Comparison of ENCODE assay signal across 8 cellular contexts in genomic region chr1:150164769-150165168, GRCh38. TPM values are rescaled to one million over a fixed set of nuclear protein-coding genes. Genes with fewer than 3 reads are reported as not detected.
A peak's percentile ranks its signal among the peaks of the same experiment; 100 is the strongest.
DNase-seq lines count a peak whose midpoint lies in the region; ATAC-seq and TF ChIP-seq lines count a peak whose summit lies in the region.
"Had no signal": no experiment of that assay in that cellular context is flagged by ENCODE, and none has a peak within 500 bp of the region (broad histone marks: within the 10 kb centered on the region; RNA-seq: fewer than 3 reads in every experiment).

No MANE protein-coding gene starts in this region.

- H3K4me1 Mint-ChIP-seq in mesothelial cell of epicardium, result peaks cover 41% of the 10 kb centered on the region
- peaks cover 63% of the 10 kb centered on the region for H3K4me1 Mint-ChIP-seq in activated CD8-positive, alpha-beta T cell treated with anti-CD3 and anti-CD28 coated beads, Interleukin-2, amount 10 ng/mL, durations not matched to agents 7 days and 5 days (ENCODE audit: low read depth)

- POLR2A ChIA-PET in activated CD8-positive, alpha-beta T cell treated with anti-CD3 and anti-CD28 coated beads, Interleukin-2, amount 10 ng/mL, durations not matched to agents 7 days and 5 days (lab: Charles Lee), result interaction anchor here (2.0 kb wide), 1 partner anchor 13 kb away, joined by 6 read pairs; no protein-coding TSS in a partner anchor

- no peaks in the 10 kb centered on the region for H3K27me3 Mint-ChIP-seq in mesothelial cell of epicardium (ENCODE audit: low read depth)
- H3K27me3 Mint-ChIP-seq in activated CD8-positive, alpha-beta T cell treated with anti-CD3 and anti-CD28 coated beads, Interleukin-2, amount 10 ng/mL, durations not matched to agents 7 days and 5 days (ENCODE audit: low read depth), result no peaks in the 10 kb centered on the region

- no peak for TF ChIP-seq CTCF in adrenal gland (IDR thresholded peaks at IDR 0.05)
- no peak for TF ChIP-seq CTCF in mesothelial cell of epicardium (IDR thresholded peaks at IDR 0.05; ENCODE audit: unreplicated experiment)

- H3K27ac ChIP-seq in adrenal gland (peak overlapping the region in 3 of 5 donors; percentile 26 to 96 (median 95)), substantia nigra (ENCODE audit: low read depth, low read length, poor library complexity, severe bottlenecking) (peak overlapping the region; percentile 30)

- H3K4me3 ChIP-seq in adrenal gland, result no peak overlapping the region
- H3K4me3 ChIP-seq: smooth muscle cell had no signal

- peaks cover 11% of the 10 kb centered on the region for H3K36me3 Mint-ChIP-seq in mesothelial cell of epicardium
- H3K36me3 Mint-ChIP-seq in activated CD8-positive, alpha-beta T cell treated with anti-CD3 and anti-CD28 coated beads, Interleukin-2, amount 10 ng/mL, durations not matched to agents 7 days and 5 days (ENCODE audit: low read depth), result peaks cover 15% of the 10 kb centered on the region

- H3K4me1 ChIP-seq in adrenal gland (replicated peaks in 1 of 2), result peaks cover 23 to 41% of the 10 kb centered on the region in 2 donors

- DNase-seq in adrenal gland, result no peak
- DNase-seq in mesothelial cell of epicardium (ENCODE audit: low spot score in 2 of 2, unreplicated experiment in 2 of 2), result no peak
- no peak for DNase-seq in substantia nigra (lab: John Stamatoyannopoulos, UW)
- no peak for DNase-seq in effector CD4-positive, alpha-beta T cell
- no peak for DNase-seq in activated CD8-positive, alpha-beta T cell treated with anti-CD3 and anti-CD28 coated beads, Interleukin-2, amount 10 ng/mL, durations not matched to agents 7 days and 5 days
- no peak for DNase-seq in superior temporal gyrus (ENCODE audit: extremely low spot score)

- 82 to 89% (median 88%) methylated on average over 3 to 5 of the region's 5 CpGs for WGBS in adrenal gland, 4 donors

- peak; percentile 8 for TF ChIP-seq POLR2A in GM19193 (IDR thresholded peaks at IDR 0.05; ENCODE audit: extremely low read depth, insufficient read depth, insufficient read length)
- no peak for TF ChIP-seq POLR2A in adrenal gland (IDR thresholded peaks at IDR 0.05)

- CTCF ChIA-PET in activated CD8-positive, alpha-beta T cell treated with anti-CD3 and anti-CD28 coated beads, Interleukin-2, amount 10 ng/mL, durations not matched to agents 7 days and 5 days (lab: Charles Lee), result interaction anchor here (1.0 to 11.7 kb wide), 17 partner anchors 8 to 203 kb away, joined by 3 to 240 read pairs (median 11); partner anchors contain the start of gene PLEKHO1

- no peak for ATAC-seq in activated CD8-positive, alpha-beta T cell treated with anti-CD3 and anti-CD28 coated beads, Interleukin-2, amount 10 ng/mL, durations not matched to agents 7 days and 5 days

- H3K27ac Mint-ChIP-seq in mesothelial cell of epicardium, result peak overlapping the region; percentile 99
- H3K27ac Mint-ChIP-seq in activated CD8-positive, alpha-beta T cell treated with anti-CD3 and anti-CD28 coated beads, Interleukin-2, amount 10 ng/mL, durations not matched to agents 7 days and 5 days, result no peak overlapping the region

- H3K36me3 ChIP-seq in adrenal gland (replicated peaks in 1 of 2), result peaks cover 0 to 8% of the 10 kb centered on the region in 2 donors

- intact Hi-C loops in adrenal gland (cut with DNase I), result loop anchor here (5.0 kb wide), 1 partner anchor 92 kb away; no protein-coding TSS in a partner anchor

- H3K9me3 ChIP-seq in adrenal gland (replicated peaks in 1 of 3), result no peaks in the 10 kb centered on the region

- no peaks in the 10 kb centered on the region for H3K9me3 Mint-ChIP-seq in mesothelial cell of epicardium
- H3K9me3 Mint-ChIP-seq in activated CD8-positive, alpha-beta T cell treated with anti-CD3 and anti-CD28 coated beads, Interleukin-2, amount 10 ng/mL, durations not matched to agents 7 days and 5 days (ENCODE audit: insufficient read depth), result no peaks in the 10 kb centered on the region

- no peak overlapping the region for H3K4me3 Mint-ChIP-seq in mesothelial cell of epicardium
- no peak overlapping the region for H3K4me3 Mint-ChIP-seq in activated CD8-positive, alpha-beta T cell treated with anti-CD3 and anti-CD28 coated beads, Interleukin-2, amount 10 ng/mL, durations not matched to agents 7 days and 5 days

- H3K27me3 ChIP-seq in adrenal gland, result no peaks in the 10 kb centered on the region

RNA-seq across cellular contexts. Expression of gene PLEKHO1, which starts 15.1 kb away (rescaled TPM):
- total RNA-seq in adrenal gland (100 to 1,000 TPM in 1 of 8 donors, 10 to 100 TPM in 7; 43.5 to 109 (median 79.9) TPM), mesothelial cell of epicardium (80.1 to 84.5 TPM (median 81.8 TPM) in 3 replicates)
- polyA plus RNA-seq in adrenal gland, result 100 to 1,000 TPM in 2 of 3 donors, 10 to 100 TPM in 1; 47.3 to 298 (median 227) TPM
- 100 to 1,000 TPM; 138 to 154 TPM for total RNA-seq in activated CD8-positive, alpha-beta T cell treated with anti-CD3 and anti-CD28 coated beads, Interleukin-2, amount 10 ng/mL, durations not matched to agents 7 days and 5 days
